ENCODE assay signal across 11 cellular contexts in the genomic region with DNA sequence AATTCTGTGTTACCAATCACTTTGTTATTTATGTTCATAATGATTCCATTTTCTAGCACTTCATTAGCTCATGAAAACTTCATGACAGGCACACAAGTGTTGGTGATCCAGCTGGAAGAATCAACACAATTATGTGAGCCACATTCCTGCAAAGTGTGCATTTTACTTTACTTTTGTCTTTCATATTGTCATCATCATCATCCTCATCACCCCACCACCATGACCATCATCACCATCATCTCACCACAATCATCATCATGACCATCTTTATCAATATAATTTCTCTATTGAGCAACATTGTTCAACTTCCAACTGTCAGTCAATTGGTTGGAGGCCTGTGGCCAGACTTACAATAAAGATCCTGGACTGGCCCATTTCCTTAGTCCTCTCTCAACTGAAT.
"Had no signal": no experiment of that assay in that cellular context is flagged by ENCODE, and none has a peak within 500 bp of the region (broad histone marks: within the 10 kb centered on the region; RNA-seq: fewer than 3 reads in every experiment).

No MANE protein-coding gene starts in this region.

- DNase-seq: GM23248, GOT3, H7, H9, HCEC 1CT, HFFc6 had no signal

- H3K9ac ChIP-seq: GM23248 had no signal

- H3K36me3 ChIP-seq: HAP-1 had no signal

- H3K4me3 ChIP-seq: GM23248, GM23338, HAP-1 had no signal

- H3K4me3 Mint-ChIP-seq: GM23338, H9, HFFc6 had no signal

- H3K9me3 Mint-ChIP-seq: GM23338, H9, HFFc6 had no signal

- FAIRE-seq: H1, H54 had no signal

- H3K4me1 Mint-ChIP-seq: GM23338 had no signal

- H3K4me2 ChIP-seq: GM23338 had no signal

- H3K9me3 ChIP-seq: HAP-1 had no signal

- H3K4me1 ChIP-seq: HAP-1 had no signal

- ATAC-seq: GM23338, HCT116 had no signal

- H3K27ac Mint-ChIP-seq: GM23338, H9, HFFc6 had no signal

- H2AFZ ChIP-seq: GM23248, GM23338 had no signal

- H3K27ac ChIP-seq: GM23248 had no signal
